ENCODE assay signal across 1 cellular context in genomic region chr2:44087037-44087713, GRCh38.
TF ChIP-seq lines count a peak whose summit lies in the region.

No MANE protein-coding gene starts in this region.

TF ChIP-seq in HCT116, 20 proteins besides CTCF, POLR2A, EP300 and RAD21 (continued from another document):
- TF ChIP-seq ATF3 (IDR thresholded peaks at IDR 0.05) (peak; percentile 80), MAX (IDR thresholded peaks at IDR 0.05) (no peak), FOSL1 (IDR thresholded peaks at IDR 0.05; ENCODE audit: low read depth) (no peak), CEBPB (IDR thresholded peaks at IDR 0.05; ENCODE audit: low read depth) (no peak)
TF ChIP-seq in HCT116: peak in this region for 5.
